Comparison of ENCODE assay signal across 8 cellular contexts in the genomic region with DNA sequence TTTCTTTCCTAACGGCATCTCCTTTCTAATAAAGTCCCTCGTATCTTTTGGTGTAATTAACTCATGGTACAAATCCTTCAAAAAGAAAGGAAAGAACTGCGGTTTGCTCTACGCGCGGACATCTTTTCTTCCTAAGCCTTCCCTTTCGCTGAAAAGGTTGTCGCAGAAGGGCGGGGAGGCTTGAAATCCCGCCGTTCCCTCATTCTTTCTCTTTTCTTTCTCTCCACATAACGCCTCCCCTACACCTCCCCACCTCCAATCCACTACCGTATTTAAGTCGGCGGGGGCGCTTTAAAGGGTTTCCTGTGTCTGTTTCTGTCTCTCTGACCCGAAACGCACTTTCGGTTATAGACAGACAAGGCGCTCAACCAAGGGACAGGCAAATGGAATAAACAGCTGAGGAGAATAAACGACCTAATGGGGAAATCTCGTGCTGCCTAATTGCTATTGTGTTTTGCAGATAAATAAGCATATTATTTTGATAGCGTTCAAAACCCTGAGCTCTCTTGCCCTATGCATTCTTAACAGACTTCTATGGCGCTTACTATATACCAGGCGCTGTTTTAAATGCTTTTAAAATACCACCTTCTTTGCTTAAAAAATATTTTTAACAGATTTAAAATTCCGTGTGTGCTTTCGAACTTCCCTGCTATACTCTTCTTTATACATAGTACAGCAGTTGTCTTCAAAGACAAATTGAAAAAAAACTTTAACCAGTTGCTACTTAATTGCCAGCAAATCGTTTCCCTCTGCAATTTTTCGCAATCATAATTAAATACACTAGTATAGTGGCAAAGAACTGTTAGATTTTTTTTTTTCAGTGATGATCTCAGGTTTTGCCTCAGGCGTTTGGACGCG. TPM values are rescaled to one million over a fixed set of nuclear protein-coding genes. Genes with fewer than 3 reads are reported as not detected.
DNase-seq lines count a peak whose midpoint lies in the region; ATAC-seq, FAIRE-seq and TF ChIP-seq lines count a peak whose summit lies in the region.

No MANE protein-coding gene starts in this region.

- peaks cover 31 to 49% (median 42%) of the 10 kb centered on the region in 3 donors for H3K4me1 Mint-ChIP-seq in CD8-positive, alpha-beta memory T cell
- H3K4me1 Mint-ChIP-seq in T-helper 17 cell: peaks cover 31% of the 10 kb centered on the region

- H3K9me3 Mint-ChIP-seq in CD8-positive, alpha-beta memory T cell: no peaks in the 10 kb centered on the region

- POLR2A ChIA-PET in CD8-positive, alpha-beta memory T cell (lab: Charles Lee): interaction anchor here (1.1 to 1.7 kb wide), 2 partner anchors 34 to 210 kb away, joined by 3 to 5 read pairs; partner anchors contain the start of gene HINT3
- POLR2A ChIA-PET in K562 (lab: Yijun Ruan, JAX): interaction anchor here (1.4 kb wide), 1 partner anchor 33 kb away, joined by 3 read pairs; no protein-coding TSS in a partner anchor

- CTCF ChIA-PET in CD8-positive, alpha-beta memory T cell (lab: Charles Lee): interaction anchor here (0.8 to 2.4 kb wide), 3 partner anchors 43 to 438 kb away, joined by 3 to 8 read pairs (median 4); partner anchors contain the start of genes HINT3 and NCOA7
- CTCF ChIA-PET in K562 (lab: Yijun Ruan, JAX; ENCODE audit: low intra/inter-chr PET ratio): no interaction called here

- no peak for FAIRE-seq in K562 (lab: Jason Lieb, UNC)

- H3K79me2 ChIP-seq in K562 (ENCODE audit: control insufficient read depth, insufficient read depth, low read length): no peaks in the 10 kb centered on the region

- H4K20me1 ChIP-seq in K562 (replicated peaks; ENCODE audit: control insufficient read depth, insufficient read depth, low read length): no peaks in the 10 kb centered on the region

- peaks cover 50 to 70% of the 10 kb centered on the region in 2 donors for H3K27me3 Mint-ChIP-seq in CD8-positive, alpha-beta memory T cell
- peaks cover 53% of the 10 kb centered on the region for H3K27me3 Mint-ChIP-seq in T-helper 17 cell

- TF ChIP-seq CTCF in K562 (IDR thresholded peaks at IDR 0.05 in 2 of 3, conservative IDR thresholded peaks at IDR 0.05 in 1 of 3; ENCODE audit: insufficient read depth in 2 of 3, low read depth in 1 of 3, low read length in 3 of 3): peak; percentile 11 to 21 (median 19); a peak in 2 of 6 replicates

- in situ Hi-C loops in K562 (cut with MboI): no loop called here

- TF ChIP-seq EP300 in K562 (IDR thresholded peaks at IDR 0.05; ENCODE audit: low read length): 0 out of 2 replicates have a peak, but pooled peaks have one; percentile 18

- no peak overlapping the region for H3K27ac ChIP-seq in CD8-positive, alpha-beta memory T cell (ENCODE audit: low read depth, low read length)
- no peak overlapping the region for H3K27ac ChIP-seq in K562 (ENCODE audit: extremely low read depth, low read depth, low read length)
- peak overlapping the region; percentile 98 for H3K27ac ChIP-seq in skeletal muscle tissue (ENCODE audit: low read depth, low read length)

- H3K4me2 ChIP-seq in K562 (ENCODE audit: insufficient read depth, low read length): peak overlapping the region; percentile 61

- H3K4me1 ChIP-seq in CD8-positive, alpha-beta memory T cell (ENCODE audit: insufficient read depth, low read length): peaks cover 26% of the 10 kb centered on the region
- H3K4me1 ChIP-seq in K562 (replicated peaks in 1 of 2; ENCODE audit: control insufficient read depth in 2 of 2, insufficient read depth in 2 of 2, low read length in 2 of 2): peaks cover 12 to 28% of the 10 kb centered on the region in 2 experiments; a peak in 4 of 5 replicates
- H3K4me1 ChIP-seq in skeletal muscle tissue (ENCODE audit: control insufficient read depth in 3 of 3, insufficient read depth in 3 of 3, low read length in 3 of 3): peaks cover 5 to 21% (median 17%) of the 10 kb centered on the region in 3 donors

- BruUV-seq in K562 (replicated peaks; lab: Mats Ljungman, UMichigan): no TSS peak

- no peaks in the 10 kb centered on the region for H3K36me3 ChIP-seq in CD8-positive, alpha-beta memory T cell (ENCODE audit: insufficient read depth, low read length)
- H3K36me3 ChIP-seq in K562 (ENCODE audit: control insufficient read depth, insufficient read depth, low read length) (no peaks in the 10 kb centered on the region), skeletal muscle tissue (ENCODE audit: control insufficient read depth in 3 of 3, insufficient read depth in 3 of 3, low read length in 3 of 3) (no peaks in the 10 kb centered on the region)

- H3K9ac ChIP-seq in K562 (ENCODE audit: insufficient read depth in 1 of 2, low read depth in 2 of 2, low read length in 2 of 2): no peak overlapping the region
- H3K9ac ChIP-seq in skeletal muscle tissue (ENCODE audit: low read depth in 1 of 3, low read length in 3 of 3): peak overlapping the region; percentile 80 to 98 (median 94)

- H3K27ac Mint-ChIP-seq in CD8-positive, alpha-beta memory T cell: peak overlapping the region; percentile 65 to 94 (median 88)
- H3K27ac Mint-ChIP-seq in T-helper 17 cell: peak overlapping the region; percentile 92

- peak; percentile 50 to 82 (median 75) for DNase-seq in CD8-positive, alpha-beta memory T cell
- DNase-seq in T-helper 17 cell: peak; percentile 36 to 45 (median 38)
- DNase-seq in K562 (ENCODE audit: extremely low read depth in 1 of 4, low spot score in 3 of 4): peak; percentile 33 to 77 (median 50)
- DNase-seq in iPS-NIHi11 (ENCODE audit: low spot score): peak; percentile 43
- no peak for DNase-seq in NCI-H446 treated with DMSO at 0.1 percent for 48 hours (lab: John Stamatoyannopoulos, UW)

- ATAC-seq in GM19452 (IDR thresholded peaks at IDR 0.05; ENCODE audit: unreplicated experiment) (peak; percentile 37), HG03521 (IDR thresholded peaks at IDR 0.05; ENCODE audit: unreplicated experiment) (peak; percentile 48), T-helper 17 cell (peak; percentile 68), K562 (peak; percentile 57)

- peak overlapping the region; percentile 63 for H3K4me3 ChIP-seq in CD8-positive, alpha-beta memory T cell (ENCODE audit: low read length)
- H3K4me3 ChIP-seq in K562 (peak overlapping the region; percentile 18; the same call in 1 of the 2 replicates), skeletal muscle tissue (ENCODE audit: low read length in 3 of 3) (peak overlapping the region; percentile 75 to 89 (median 86))

- no peaks in the 10 kb centered on the region for H3K9me1 ChIP-seq in K562 (ENCODE audit: control insufficient read depth, insufficient read depth, low read length)

- peak overlapping the region; percentile 71 for H2AFZ ChIP-seq in K562 (ENCODE audit: low read depth, low read length)

- peak overlapping the region; percentile 85 to 93 (median 88) for H3K4me3 Mint-ChIP-seq in CD8-positive, alpha-beta memory T cell
- H3K4me3 Mint-ChIP-seq in T-helper 17 cell: peak overlapping the region; percentile 92

- peaks cover 0 to 8% (median 0%) of the 10 kb centered on the region in 3 donors for H3K36me3 Mint-ChIP-seq in CD8-positive, alpha-beta memory T cell
- H3K36me3 Mint-ChIP-seq in T-helper 17 cell (ENCODE audit: low read depth): peaks cover 6% of the 10 kb centered on the region

- peaks cover 40% of the 10 kb centered on the region for H3K27me3 ChIP-seq in CD8-positive, alpha-beta memory T cell (ENCODE audit: insufficient read depth, low read length, poor library complexity, severe bottlenecking)
- H3K27me3 ChIP-seq in K562 (ENCODE audit: control insufficient read depth in 2 of 2, insufficient read depth in 2 of 2, low read length in 2 of 2): peaks cover 41 to 55% of the 10 kb centered on the region in 2 experiments
- H3K27me3 ChIP-seq in skeletal muscle tissue (ENCODE audit: control insufficient read depth in 3 of 3, insufficient read depth in 3 of 3, low read length in 3 of 3): peaks cover 0 to 2% (median 0%) of the 10 kb centered on the region in 3 donors

- TF ChIP-seq RAD21 in K562 (CRISPR knock-in tag; conservative IDR thresholded peaks at IDR 0.05 in 1 of 2, IDR thresholded peaks at IDR 0.05 in 1 of 2): no peak

- WGBS in K562 (ENCODE audit: insufficient coverage, low coverage, missing lambda C conversion rate): 13% methylated on average over 31 of the region's 32 CpGs

- H3K9me3 ChIP-seq in CD8-positive, alpha-beta memory T cell (ENCODE audit: low read length): no peaks in the 10 kb centered on the region
- H3K9me3 ChIP-seq in T-helper 17 cell (ENCODE audit: control insufficient read depth, low read length, poor library complexity, severe bottlenecking): no peaks in the 10 kb centered on the region
- H3K9me3 ChIP-seq in K562 (replicated peaks; ENCODE audit: control insufficient read depth, insufficient read depth, low read depth, low read length): no peaks in the 10 kb centered on the region
- no peaks in the 10 kb centered on the region for H3K9me3 ChIP-seq in skeletal muscle tissue (ENCODE audit: control insufficient read depth in 3 of 3, low read length in 3 of 3)

- intact Hi-C loops in K562 (cut with micrococcal nuclease): no loop called here

- no peak for TF ChIP-seq POLR2A in K562 (conservative IDR thresholded peaks at IDR 0.05)

RNA-seq across cellular contexts. Expression of gene HEY2, which starts 2.5 kb away (rescaled TPM):
- under 1 TPM; 0.09 TPM for total RNA-seq in CD8-positive, alpha-beta memory T cell
- 0.20 TPM for polyA plus RNA-seq in CD8-positive, alpha-beta memory T cell
- total RNA-seq in T-helper 17 cell: under 1 TPM in 1 of 2 donors, not detected in 1; 0.23 TPM
- total RNA-seq in K562 (2011; cell fraction: chromatin; rRNA removed; ENCODE audit: low replicate concordance): not detected in 2 replicates
- total RNA-seq in K562 (2011; cell fraction: nucleolus; rRNA removed): not detected in 2 replicates
- total RNA-seq in K562 (2011; cell fraction: nucleoplasm; rRNA removed): not detected in 2 replicates
- not detected in 2 replicates for total RNA-seq in K562 (2014; rRNA removed)
- not detected in 2 replicates for total RNA-seq in K562 (2014; rRNA removed; fragmentation: Illumina TruSeq; extraction: Trizol)
- not detected in 2 replicates for total RNA-seq in K562 (2015; rRNA removed; fragmentation: Illumina TruSeq; extraction: Trizol)
- 0.07 TPM in 1 of 2 replicates, not detected in the other for total RNA-seq in K562 (2021)
- polyA plus RNA-seq in K562 (2011; rRNA removed): 0.03 and 0.07 TPM in 2 replicates
- polyA plus RNA-seq in K562 (2011; cell fraction: cytosol; rRNA removed): 0.03 and 0.36 TPM in 2 replicates
- polyA plus RNA-seq in K562 (2011; cell fraction: nucleus; rRNA removed): 0.04 and 0.31 TPM in 2 replicates
- 0.05 TPM in 1 of 2 replicates, not detected in the other for polyA plus RNA-seq in K562 (2012)
- 0.04 and 0.12 TPM in 2 replicates for polyA plus RNA-seq in K562 (2014; fragmentation: Illumina TruSeq; extraction: Trizol)
- under 1 TPM in 1 of 2 experiments, not detected in 1; 0.03 TPM for polyA plus RNA-seq in K562 (2014; fragmentation: Nextera tagmentation; extraction: Ambion mirVana)
- polyA plus RNA-seq in K562 (2014; rRNA removed): 0.07 TPM in 1 of 2 replicates, not detected in the other
- polyA minus RNA-seq in K562 (2011; rRNA and poly(A)+ RNA removed): not detected in 2 replicates
- polyA minus RNA-seq in K562 (2011; cell fraction: cytosol; rRNA and poly(A)+ RNA removed): 0.29 TPM in 1 of 2 replicates, not detected in the other
- polyA minus RNA-seq in K562 (2011; cell fraction: nucleus; rRNA and poly(A)+ RNA removed): not detected in 2 replicates
- total RNA-seq in skeletal muscle tissue: 7.3 TPM

RNA-seq across cellular contexts. Expression of gene NCOA7, which starts 43.8 kb away (rescaled TPM):
- 10 to 100 TPM; 54.7 to 62.5 TPM for total RNA-seq in CD8-positive, alpha-beta memory T cell
- polyA plus RNA-seq in CD8-positive, alpha-beta memory T cell: 38.3 TPM
- total RNA-seq in T-helper 17 cell (10 to 100 TPM; 49.5 to 62.4 TPM), K562 (2014; rRNA removed) (6.7 and 10.6 TPM in 2 replicates), K562 (2014; rRNA removed; fragmentation: Illumina TruSeq; extraction: Trizol) (14.6 and 16.9 TPM in 2 replicates), K562 (2015; rRNA removed; fragmentation: Illumina TruSeq; extraction: Trizol) (9.3 and 12.7 TPM in 2 replicates), K562 (2021) (13.8 TPM in 2 replicates), skeletal muscle tissue (6.3 TPM)
- total RNA-seq in K562 (2011; cell fraction: chromatin; rRNA removed; ENCODE audit: low replicate concordance): 6.1 and 37.7 TPM in 2 replicates
- 4.8 and 5.7 TPM in 2 replicates for total RNA-seq in K562 (2011; cell fraction: nucleolus; rRNA removed)
- 10.2 and 13.4 TPM in 2 replicates for total RNA-seq in K562 (2011; cell fraction: nucleoplasm; rRNA removed)
- polyA plus RNA-seq in K562 (2011; rRNA removed) (8.9 and 9.3 TPM in 2 replicates), K562 (2014; fragmentation: Illumina TruSeq; extraction: Trizol) (11.2 and 13.6 TPM in 2 replicates), K562 (2014; fragmentation: Nextera tagmentation; extraction: Ambion mirVana) (1 to 10 TPM; 5.8 to 7.0 TPM), K562 (2014; rRNA removed) (8.5 and 11.0 TPM in 2 replicates)
- polyA plus RNA-seq in K562 (2011; cell fraction: cytosol; rRNA removed): 4.6 and 7.1 TPM in 2 replicates
- 6.2 and 6.6 TPM in 2 replicates for polyA plus RNA-seq in K562 (2011; cell fraction: nucleus; rRNA removed)
- polyA plus RNA-seq in K562 (2012): 10.0 and 22.1 TPM in 2 replicates
- 33.3 and 40.5 TPM in 2 replicates for polyA minus RNA-seq in K562 (2011; rRNA and poly(A)+ RNA removed)
- polyA minus RNA-seq in K562 (2011; cell fraction: cytosol; rRNA and poly(A)+ RNA removed): 10.1 and 10.2 TPM in 2 replicates
- 6.5 and 10.6 TPM in 2 replicates for polyA minus RNA-seq in K562 (2011; cell fraction: nucleus; rRNA and poly(A)+ RNA removed)

Comparison
In these comparisons a context has a peak if more than half of its experiments do, and no peak if none do; other contexts are left out.
1. H3K4me3 ChIP-seq: peak in every context shown above with its lines; median percentile 86 in skeletal muscle tissue; 63 in CD8-positive, alpha-beta memory T cell; 18 in K562.
2. H3K9ac ChIP-seq: peak in skeletal muscle tissue (3 of 3); none in K562 (0 of 2).
3. Peak in every context shown above with its lines, with median percentiles within 50 percentile points of each other: ATAC-seq.